In genomic region chr4:153488006-153488718, GRCh38 we compare ENCODE assay signal across 8 cellular contexts. TPM values are rescaled to one million over a fixed set of nuclear protein-coding genes. Genes with fewer than 3 reads are reported as not detected.
A peak's percentile ranks its signal among the peaks of the same experiment; 100 is the strongest.
DNase-seq lines count a peak whose midpoint lies in the region; ATAC-seq and TF ChIP-seq lines count a peak whose summit lies in the region.

No MANE protein-coding gene starts in this region.

- intact Hi-C loops in Caco-2 (cut with micrococcal nuclease; ENCODE audit: unreplicated experiment), result no loop called here
- intact Hi-C loops in posterior vena cava (cut with DNase I), result no loop called here

- POLR2A ChIA-PET in Caco-2 (lab: Charles Lee), result interaction anchor here (0.5 kb wide), 1 partner anchor 553 kb away, joined by 3 read pairs; no protein-coding TSS in a partner anchor

- H3K27me3 Mint-ChIP-seq in Caco-2 (ENCODE audit: insufficient read depth, unreplicated experiment), result no peaks in the 10 kb centered on the region

- DNase-seq in Caco-2, result no peak
- DNase-seq in KBM-7, result peak; percentile 74
- peak; percentile 72 for DNase-seq in activated T-cell treated with anti-CD3 and anti-CD28 coated beads for 4 hours
- peak; percentile 63 for DNase-seq in germinal center (ENCODE audit: low spot score)
- DNase-seq in stimulated activated CD4-positive, alpha-beta T cell treated with anti-CD3 and anti-CD28 coated beads, Interleukin-2, amount 100 ng/mL, for 4 hours (ENCODE audit: low read depth), result peak; percentile 77
- no peak for DNase-seq in NCI-H446 (lab: John Stamatoyannopoulos, UW)
- DNase-seq in posterior vena cava (ENCODE audit: low spot score), result no peak

- H3K27me3 ChIP-seq in Caco-2 (replicated peaks; ENCODE audit: control insufficient read depth, insufficient read depth, low read length), result no peaks in the 10 kb centered on the region

- H3K27ac Mint-ChIP-seq in Caco-2 (ENCODE audit: unreplicated experiment), result peak overlapping the region; percentile 73

- no TSS peak for BruUV-seq in Caco-2 (replicated peaks; lab: Mats Ljungman, UMichigan)

- ATAC-seq in GM21447 (IDR thresholded peaks at IDR 0.05; ENCODE audit: unreplicated experiment), result peak; percentile 48

- H3K9me3 ChIP-seq in Caco-2, result no peaks in the 10 kb centered on the region

- H3K4me3 Mint-ChIP-seq in Caco-2 (ENCODE audit: unreplicated experiment), result peak overlapping the region; percentile 27

- peaks cover 33% of the 10 kb centered on the region for H3K4me1 Mint-ChIP-seq in Caco-2 (ENCODE audit: low read depth, unreplicated experiment)

- in situ Hi-C loops in KBM-7 (cut with MboI; ENCODE audit: low pct_unique_long_range_greater_than_20kb, low sequenced_read_pairs), result no loop called here

- H3K4me1 ChIP-seq in Caco-2, result peaks cover 35% of the 10 kb centered on the region

- peaks cover 9% of the 10 kb centered on the region for H3K9me3 Mint-ChIP-seq in Caco-2 (ENCODE audit: unreplicated experiment)

- H3K36me3 ChIP-seq in Caco-2 (ENCODE audit: control insufficient read depth, insufficient read depth, low read length), result no peaks in the 10 kb centered on the region

- no peaks in the 10 kb centered on the region for H3K36me3 Mint-ChIP-seq in Caco-2 (ENCODE audit: insufficient read depth, unreplicated experiment)

- CTCF ChIA-PET in Caco-2 (lab: Charles Lee), result no interaction called here

- H3K4me3 ChIP-seq in Caco-2 (ENCODE audit: low read depth, low read length), result no peak overlapping the region

- no peak for TF ChIP-seq CTCF in Caco-2 (IDR thresholded peaks at IDR 0.05; ENCODE audit: insufficient read depth in 1 of 2, low read depth in 1 of 2, low read length in 1 of 2, severe bottlenecking in 1 of 2, unreplicated experiment in 1 of 2)

RNA-seq across cellular contexts. Expression of gene TMEM131L, which starts 22.0 kb away (rescaled TPM):
- total RNA-seq in Caco-2 (2022) (20.8 and 20.9 TPM in 2 replicates), posterior vena cava (10 to 100 TPM; 11.4 to 12.0 TPM)

Comparison
In these comparisons a context has a peak if more than half of its experiments do, and no peak if none do; other contexts are left out.
1. DNase-seq: peak in KBM-7 (single experiment), activated T-cell treated with anti-CD3 and anti-CD28 coated beads for 4 hours (single experiment), germinal center (single experiment) and stimulated activated CD4-positive, alpha-beta T cell treated with anti-CD3 and anti-CD28 coated beads, Interleukin-2, amount 100 ng/mL, for 4 hours (single experiment); none in Caco-2 (0 of 2), NCI-H446 (0 of 2) and posterior vena cava (single experiment).